10 cellular contexts compared by ENCODE assay signal in the genomic region with DNA sequence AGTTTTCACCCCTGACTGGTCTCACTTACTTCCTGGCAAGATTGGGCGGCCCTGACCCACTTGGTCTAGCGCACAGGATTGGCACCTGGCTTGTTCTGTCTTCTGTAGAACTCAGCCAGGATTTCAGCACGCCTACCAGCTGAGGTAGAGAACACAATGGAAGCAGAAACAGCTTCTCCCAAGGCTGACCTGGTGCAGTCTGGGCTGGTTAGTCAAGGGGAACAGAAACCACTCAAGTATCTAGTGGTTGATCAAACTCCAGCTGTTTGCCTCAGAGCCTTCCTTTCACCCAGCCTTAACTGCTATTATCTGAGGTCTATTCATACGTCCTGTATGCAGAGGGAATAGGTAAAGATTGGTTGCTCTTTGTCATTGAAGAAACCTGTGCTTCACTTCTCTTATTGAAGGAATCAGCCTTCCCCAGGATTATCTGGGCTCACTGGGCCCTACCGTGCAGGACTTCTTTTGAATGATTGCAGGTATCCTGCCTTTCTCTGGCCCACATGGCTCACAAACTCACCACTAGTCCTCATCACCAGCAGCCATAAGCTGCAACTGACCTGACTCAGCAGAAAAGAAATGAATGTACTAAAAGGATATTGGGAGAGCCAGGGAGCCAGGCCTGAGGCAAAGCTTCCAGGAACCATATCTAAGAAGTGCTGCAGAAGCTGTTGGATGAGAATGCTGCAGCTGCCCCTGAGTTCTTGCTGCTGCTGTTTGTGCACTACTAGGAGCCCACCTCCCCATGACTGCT. TPM values are rescaled to one million over a fixed set of nuclear protein-coding genes. Genes with fewer than 3 reads are reported as not detected.
DNase-seq lines count a peak whose midpoint lies in the region; ATAC-seq and TF ChIP-seq lines count a peak whose summit lies in the region.
"Had no signal": no experiment of that assay in that cellular context is flagged by ENCODE, and none has a peak within 500 bp of the region (broad histone marks: within the 10 kb centered on the region; RNA-seq: fewer than 3 reads in every experiment).

No MANE protein-coding gene starts in this region.

- TF ChIP-seq CTCF in osteocyte (IDR thresholded peaks at IDR 0.05), result no peak

- H3K36me3 Mint-ChIP-seq in T-cell, result no peaks in the 10 kb centered on the region
- H3K36me3 Mint-ChIP-seq in osteocyte (ENCODE audit: unreplicated experiment), result no peaks in the 10 kb centered on the region

- H3K27me3 Mint-ChIP-seq in T-cell, result peaks cover 39 to 41% of the 10 kb centered on the region in 2 donors
- peaks cover 45% of the 10 kb centered on the region for H3K27me3 Mint-ChIP-seq in osteocyte (ENCODE audit: unreplicated experiment)

- H3K9me3 Mint-ChIP-seq in T-cell (no peaks in the 10 kb centered on the region), osteocyte (ENCODE audit: unreplicated experiment) (no peaks in the 10 kb centered on the region)

- ATAC-seq in GM18861 (IDR thresholded peaks at IDR 0.05; ENCODE audit: unreplicated experiment), result peak; percentile 86
- peak; percentile 91 for ATAC-seq in GM21723 (IDR thresholded peaks at IDR 0.05; ENCODE audit: unreplicated experiment)
- peak; percentile 88 for ATAC-seq in HG03520 (IDR thresholded peaks at IDR 0.05; ENCODE audit: unreplicated experiment)
- no peak for ATAC-seq in T-cell (replicated peaks in 1 of 4)

- H3K4me3 Mint-ChIP-seq in T-cell, result no peak overlapping the region
- H3K4me3 Mint-ChIP-seq in osteocyte (ENCODE audit: unreplicated experiment), result no peak overlapping the region

- POLR2A ChIA-PET in T-cell (lab: Charles Lee), result no interaction called here

- CTCF ChIA-PET in T-cell (lab: Charles Lee), result no interaction called here

- H3K27ac Mint-ChIP-seq in T-cell (no peak overlapping the region), osteocyte (ENCODE audit: unreplicated experiment) (no peak overlapping the region)

- H3K4me1 Mint-ChIP-seq in T-cell, result peaks cover 0 to 12% (median 3%) of the 10 kb centered on the region in 3 donors
- peaks cover 9% of the 10 kb centered on the region for H3K4me1 Mint-ChIP-seq in osteocyte (ENCODE audit: unreplicated experiment)

- DNase-seq in iPS-NIHi11 (ENCODE audit: low spot score) (peak; percentile 43), T-cell (no peak), NCI-H526 treated with DMSO at 0.1 percent for 48 hours (lab: John Stamatoyannopoulos, UW) (no peak), RKO (ENCODE audit: low spot score) (no peak), osteocyte (ENCODE audit: extremely low spot score, unreplicated experiment) (no peak)
- DNase-seq: activated CD8-positive, alpha-beta memory T cell treated with anti-CD3 and anti-CD28 coated beads, Interleukin-2, amount 50 U/mL, for 4 hours had no signal

RNA-seq across cellular contexts. Expression of a gene that starts 2.5 kb away (rescaled TPM):
- total RNA-seq in T-cell, result under 1 TPM; 0.28 to 0.61 (median 0.44) TPM
- total RNA-seq in osteocyte, result 0.08 and 0.10 TPM in 2 replicates
- total RNA-seq: vagina had no signal

Comparison
In these comparisons a context has a peak if more than half of its experiments do, and no peak if none do; other contexts are left out.
1. ATAC-seq: peak in GM18861 (single experiment), GM21723 (single experiment) and HG03520 (single experiment); none in T-cell (0 of 4).